ENCODE assay signal across 8 cellular contexts in genomic region chr4:109432676-109433075, GRCh38. TPM values are rescaled to one million over a fixed set of nuclear protein-coding genes. Genes with fewer than 3 reads are reported as not detected.
A peak's percentile ranks its signal among the peaks of the same experiment; 100 is the strongest.
DNase-seq lines count a peak whose midpoint lies in the region; ATAC-seq, FAIRE-seq and TF ChIP-seq lines count a peak whose summit lies in the region.

No MANE protein-coding gene starts in this region.

- CTCF ChIA-PET in BJ (lab: Yijun Ruan, JAX) = interaction anchor here (0.6 to 3.3 kb wide), 25 partner anchors 8 to 744 kb away, joined by 3 to 29 read pairs (median 4); no protein-coding TSS in a partner anchor

- H3K27ac ChIP-seq in vagina = peak overlapping the region; percentile 96

- H3K4me1 Mint-ChIP-seq in memory B cell = peaks cover 25% of the 10 kb centered on the region

- H3K9me3 Mint-ChIP-seq in memory B cell = no peaks in the 10 kb centered on the region

- no peak for FAIRE-seq in bronchial epithelial cell (lab: Jason Lieb, UNC)

- peak overlapping the region; percentile 87 for H3K27ac Mint-ChIP-seq in memory B cell

- H3K4me3 Mint-ChIP-seq in memory B cell = peak overlapping the region; percentile 71

- H3K27me3 ChIP-seq in BJ (ENCODE audit: control insufficient read depth, insufficient read depth, low read length) = no peaks in the 10 kb centered on the region
- H3K27me3 ChIP-seq in bronchial epithelial cell (ENCODE audit: control insufficient read depth, insufficient read depth, low read length) = no peaks in the 10 kb centered on the region
- no peaks in the 10 kb centered on the region for H3K27me3 ChIP-seq in vagina

- intact Hi-C loops in vagina (cut with DNase I) = no loop called here

- POLR2A ChIA-PET in BJ (lab: Charles Lee) = no interaction called here

- H3K27me3 Mint-ChIP-seq in memory B cell = no peaks in the 10 kb centered on the region

- TF ChIP-seq CTCF in BJ (IDR thresholded peaks at IDR 0.05; ENCODE audit: insufficient read depth, low read depth, low read length) (no peak), bronchial epithelial cell (IDR thresholded peaks at IDR 0.05; ENCODE audit: insufficient read depth, low read length, severe bottlenecking) (no peak), vagina (IDR thresholded peaks at IDR 0.05) (no peak)

- H3K9me3 ChIP-seq in vagina = no peaks in the 10 kb centered on the region

- no peak for DNase-seq in BJ (ENCODE audit: low read depth)
- peak; percentile 47 for DNase-seq in LHCN-M2 (ENCODE audit: low read depth)
- peak; percentile 48 for DNase-seq in bronchial epithelial cell (ENCODE audit: low read depth)
- no peak for DNase-seq in memory B cell (ENCODE audit: low spot score in 2 of 2)
- DNase-seq in vagina (ENCODE audit: extremely low spot score in 2 of 2) = no peak
- DNase-seq in NCI-H1417 treated with DMSO at 0.1 percent for 48 hours (lab: John Stamatoyannopoulos, UW) = no peak

- H3K36me3 ChIP-seq in BJ (ENCODE audit: control insufficient read depth, insufficient read depth, low read length) = no peaks in the 10 kb centered on the region
- H3K36me3 ChIP-seq in bronchial epithelial cell (ENCODE audit: control insufficient read depth, insufficient read depth, low read length) = no peaks in the 10 kb centered on the region
- H3K36me3 ChIP-seq in vagina = no peaks in the 10 kb centered on the region

- H3K4me1 ChIP-seq in vagina = peaks cover 42% of the 10 kb centered on the region

- H3K36me3 Mint-ChIP-seq in memory B cell = peaks cover 3% of the 10 kb centered on the region

- ATAC-seq in memory B cell (ENCODE audit: low read depth) (no peak), HG02981 (IDR thresholded peaks at IDR 0.05; ENCODE audit: unreplicated experiment) (no peak), HG02623 (IDR thresholded peaks at IDR 0.05; ENCODE audit: unreplicated experiment) (no peak)

- no peak for TF ChIP-seq POLR2A in vagina (IDR thresholded peaks at IDR 0.05)

- H3K4me3 ChIP-seq in BJ (ENCODE audit: low read depth, low read length) (peak overlapping the region; percentile 67), bronchial epithelial cell (ENCODE audit: low read depth, low read length) (peak overlapping the region; percentile 80), vagina (peak overlapping the region; percentile 87 to 96)

RNA-seq across cellular contexts. Expression of gene SEC24B, which starts 0.9 kb away (rescaled TPM):
- 43.1 and 53.6 TPM in 2 replicates for polyA plus RNA-seq in BJ (2011; rRNA removed)
- polyA minus RNA-seq in BJ (2011; rRNA and poly(A)+ RNA removed) = 54.1 and 79.5 TPM in 2 replicates
- 19.2 and 25.6 TPM in 2 replicates for total RNA-seq in LHCN-M2 (2014; rRNA removed)
- polyA plus RNA-seq in LHCN-M2 (2012) = 11.3 TPM
- 9.2 and 10.0 TPM in 2 replicates for total RNA-seq in bronchial epithelial cell
- 42.2 TPM for total RNA-seq in vagina

Comparison
In these comparisons a context has a peak if more than half of its experiments do, and no peak if none do; other contexts are left out.
1. DNase-seq: peak in LHCN-M2 (single experiment) and bronchial epithelial cell (single experiment); none in BJ (single experiment), memory B cell (0 of 2), vagina (0 of 2) and NCI-H1417 treated with DMSO at 0.1 percent for 48 hours (single experiment).
2. Peak in every context shown above with its lines, with median percentiles within 50 percentile points of each other: H3K4me3 ChIP-seq.